ENCODE assay signal across 8 cellular contexts in genomic region chr9:37801959-37802711, GRCh38. TPM values are rescaled to one million over a fixed set of nuclear protein-coding genes. Genes with fewer than 3 reads are reported as not detected.
DNase-seq lines count a peak whose midpoint lies in the region; ATAC-seq and TF ChIP-seq lines count a peak whose summit lies in the region.

No MANE protein-coding gene starts in this region.

- no peak for TF ChIP-seq EP300 in esophagus muscularis mucosa (IDR thresholded peaks at IDR 0.05)

- peaks cover 4% of the 10 kb centered on the region; the same call in 1 of the 2 replicates for H3K4me1 ChIP-seq in Panc1 (ENCODE audit: control insufficient read depth, insufficient read depth, low read length)
- peaks cover 27 to 64% (median 40%) of the 10 kb centered on the region in 4 donors for H3K4me1 ChIP-seq in esophagus muscularis mucosa
- peaks cover 3% of the 10 kb centered on the region for H3K4me1 ChIP-seq in prostate gland (replicated peaks)

- ATAC-seq in Panc1 (no peak), HG02642 (IDR thresholded peaks at IDR 0.05; ENCODE audit: poor library complexity, unreplicated experiment) (no peak)

- H3K4me3 ChIP-seq in Panc1 (ENCODE audit: low read depth in 2 of 2, low read length in 2 of 2) (peak overlapping the region; percentile 78 to 87), esophagus muscularis mucosa (peak overlapping the region; percentile 80 to 95 (median 93)), prostate gland (peak overlapping the region; percentile 82 to 93)

- 56% methylated on average over 10 of the region's 10 CpGs for WGBS in esophagus muscularis mucosa
- WGBS in prostate gland: 50% methylated on average over 10 of the region's 10 CpGs

- H3K27ac ChIP-seq in Panc1 (ENCODE audit: low read length) (peak overlapping the region; percentile 79), esophagus muscularis mucosa (replicated peaks in 1 of 4) (peak overlapping the region in 2 of 4 donors; percentile 90 to 93), prostate gland (no peak overlapping the region)

- TF ChIP-seq CTCF in Panc1 (IDR thresholded peaks at IDR 0.05): no peak
- TF ChIP-seq CTCF in esophagus muscularis mucosa (IDR thresholded peaks at IDR 0.05): no peak
- TF ChIP-seq CTCF in prostate gland (IDR thresholded peaks at IDR 0.05): no peak

- intact Hi-C loops in Panc1 (cut with micrococcal nuclease; ENCODE audit: unreplicated experiment): no loop called here
- intact Hi-C loops in esophagus muscularis mucosa (cut with DNase I): loop anchor here (2.0 kb wide), 1 partner anchor 17 kb away; the partner anchor contains the start of gene EXOSC3
- intact Hi-C loops in prostate gland (cut with DNase I): no loop called here

- POLR2A ChIA-PET in Panc1 (lab: Charles Lee): no interaction called here

- BruUV-seq in Panc1 (replicated peaks; lab: Mats Ljungman, UMichigan): TSS peak; percentile 87

- H3K9me3 ChIP-seq in Panc1 (ENCODE audit: control insufficient read depth, insufficient read depth, low read depth, low read length) (no peaks in the 10 kb centered on the region), esophagus muscularis mucosa (no peaks in the 10 kb centered on the region), prostate gland (no peaks in the 10 kb centered on the region)

- in situ Hi-C loops in Panc1 (cut with HindIII; ENCODE audit: low pct_unique_long_range_greater_than_20kb, low sequenced_read_pairs): no loop called here

- CTCF ChIA-PET in Panc1 (lab: Charles Lee): no interaction called here

- no peak for TF ChIP-seq POLR2A in esophagus muscularis mucosa (IDR thresholded peaks at IDR 0.05; ENCODE audit: low read depth)
- no peak for TF ChIP-seq POLR2A in prostate gland (IDR thresholded peaks at IDR 0.05)

- DNase-seq in ELR (ENCODE audit: low read depth) (peak; percentile 4), Panc1 (ENCODE audit: low read depth, low spot score) (no peak), esophagus muscularis mucosa (ENCODE audit: extremely low spot score) (no peak), prostate gland (ENCODE audit: low spot score) (no peak), NCI-H526 treated with DMSO at 0.1 percent for 48 hours (lab: John Stamatoyannopoulos, UW) (no peak), NCI-H2196 treated with DMSO at 0.1 percent for 48 hours (lab: John Stamatoyannopoulos, UW; ENCODE audit: unreplicated experiment) (no peak)
- DNase-seq in effector CD8-positive, alpha-beta T cell (lab: John Stamatoyannopoulos, UW): no peak

- no peaks in the 10 kb centered on the region for H3K27me3 ChIP-seq in Panc1 (ENCODE audit: control insufficient read depth, insufficient read depth, low read length)
- no peaks in the 10 kb centered on the region for H3K27me3 ChIP-seq in esophagus muscularis mucosa
- H3K27me3 ChIP-seq in prostate gland (replicated peaks; ENCODE audit: insufficient read depth): no peaks in the 10 kb centered on the region

- peaks cover 3% of the 10 kb centered on the region; the same call in 1 of the 2 replicates for H3K36me3 ChIP-seq in Panc1 (ENCODE audit: control insufficient read depth, insufficient read depth, low read length)
- no peaks in the 10 kb centered on the region for H3K36me3 ChIP-seq in esophagus muscularis mucosa
- no peaks in the 10 kb centered on the region for H3K36me3 ChIP-seq in prostate gland

RNA-seq across cellular contexts. Expression of gene DCAF10, which starts 1.5 kb away (rescaled TPM):
- total RNA-seq in Panc1 (2021; ENCODE audit: unreplicated experiment) (18.5 TPM), esophagus muscularis mucosa (10 to 100 TPM; 19.4 to 40.6 (median 36.6) TPM), prostate gland (10 to 100 TPM; 24.2 to 30.5 TPM)
- 11.4 TPM for polyA plus RNA-seq in Panc1 (2012; ENCODE audit: insufficient read length)

RNA-seq across cellular contexts. Expression of gene EXOSC3, which starts 17.3 kb away (rescaled TPM):
- total RNA-seq in Panc1 (2021; ENCODE audit: unreplicated experiment) (45.3 TPM), esophagus muscularis mucosa (10 to 100 TPM; 32.0 to 52.0 (median 43.0) TPM), prostate gland (10 to 100 TPM; 48.5 to 54.5 TPM)
- polyA plus RNA-seq in Panc1 (2012; ENCODE audit: insufficient read length): 36.5 TPM

RNA-seq across cellular contexts. Expression of gene TRMT10B, which starts 48.5 kb away (rescaled TPM):
- 9.8 TPM for total RNA-seq in Panc1 (2021; ENCODE audit: unreplicated experiment)
- 6.9 TPM for polyA plus RNA-seq in Panc1 (2012; ENCODE audit: insufficient read length)
- 10 to 100 TPM in 1 of 4 donors, 1 to 10 TPM in 3; 5.5 to 11.2 (median 6.8) TPM for total RNA-seq in esophagus muscularis mucosa
- total RNA-seq in prostate gland: 10 to 100 TPM in 1 of 2 donors, 1 to 10 TPM in 1; 7.8 to 19.6 TPM
